3 cellular contexts compared by ENCODE assay signal in the genomic region with DNA sequence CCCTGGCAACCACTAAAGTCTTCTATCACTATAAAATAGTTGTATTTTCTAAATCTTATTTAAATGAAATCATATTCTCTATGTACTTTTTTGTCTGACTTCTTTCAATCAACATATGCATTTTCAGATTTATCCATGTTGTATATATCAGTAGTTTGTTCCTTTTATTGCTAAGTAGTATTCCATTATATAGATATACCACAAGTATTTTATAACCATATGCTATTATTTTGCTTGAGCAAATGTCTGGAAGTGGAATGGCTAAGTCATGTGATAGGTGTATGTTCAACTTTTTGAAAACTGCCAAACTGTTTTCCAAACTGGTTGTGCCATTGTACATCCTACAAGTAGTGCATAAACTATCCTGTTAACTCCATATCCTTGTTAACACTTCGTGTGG.
TF ChIP-seq lines count a peak whose summit lies in the region.

No MANE protein-coding gene starts in this region.

TF ChIP-seq in SK-N-SH treated with all-trans-retinoic acid at 6 μM for 48 hours, 23 proteins besides CTCF, POLR2A, EP300 and RAD21 (continued from another document):
- no peak for TF ChIP-seq ZC3H10 (CRISPR knock-in tag; IDR thresholded peaks at IDR 0.05)
- TF ChIP-seq ZNF8 (CRISPR knock-in tag; IDR thresholded peaks at IDR 0.05), result peak; percentile 93
- TF ChIP-seq ISL1 (CRISPR knock-in tag; IDR thresholded peaks at IDR 0.05), result no peak
- no peak for TF ChIP-seq ZNF70 (CRISPR knock-in tag; IDR thresholded peaks at IDR 0.05)

TF ChIP-seq in SK-N-SH, 30 proteins besides CTCF, POLR2A, EP300 and RAD21 (continued from another document):
- TF ChIP-seq RCOR1 (IDR thresholded peaks at IDR 0.05; ENCODE audit: low read length) (no peak), TEAD4 (IDR thresholded peaks at IDR 0.05; ENCODE audit: borderline replicate concordance, insufficient read depth) (no peak)
- TF ChIP-seq, protein P1, sequence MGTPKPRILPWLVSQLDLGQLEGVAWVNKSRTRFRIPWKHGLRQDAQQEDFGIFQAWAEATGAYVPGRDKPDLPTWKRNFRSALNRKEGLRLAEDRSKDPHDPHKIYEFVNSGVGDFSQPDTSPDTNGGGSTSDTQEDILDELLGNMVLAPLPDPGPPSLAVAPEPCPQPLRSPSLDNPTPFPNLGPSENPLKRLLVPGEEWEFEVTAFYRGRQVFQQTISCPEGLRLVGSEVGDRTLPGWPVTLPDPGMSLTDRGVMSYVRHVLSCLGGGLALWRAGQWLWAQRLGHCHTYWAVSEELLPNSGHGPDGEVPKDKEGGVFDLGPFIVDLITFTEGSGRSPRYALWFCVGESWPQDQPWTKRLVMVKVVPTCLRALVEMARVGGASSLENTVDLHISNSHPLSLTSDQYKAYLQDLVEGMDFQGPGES (IDR thresholded peaks at IDR 0.05; ENCODE audit: low read depth, low read length), result no peak

TF ChIP-seq in K562, 482 proteins besides CTCF, POLR2A, EP300 and RAD21 (continued from another document):
- peak; percentile 36; the same call in 1 of the 2 replicates for TF ChIP-seq TFE3 (CRISPR knock-in tag; IDR thresholded peaks at IDR 0.05)
